Comparison of ENCODE assay signal across 1 cellular context in genomic region chr15:101070502-101071273, GRCh38.
TF ChIP-seq lines count a peak whose summit lies in the region.

No MANE protein-coding gene starts in this region.

TF ChIP-seq in HepG2, 621 proteins besides CTCF, POLR2A, EP300 and RAD21 (continued from another document and continues in another):
- peak; percentile 52; the same call in 1 of the 2 replicates for TF ChIP-seq POLR2AphosphoS5 (IDR thresholded peaks at IDR 0.05; ENCODE audit: low read depth, low read length)
- no peak for TF ChIP-seq ZNF512B (CRISPR knock-in tag; IDR thresholded peaks at IDR 0.05; ENCODE audit: borderline replicate concordance)
- TF ChIP-seq ZMAT3 (CRISPR knock-in tag; conservative IDR thresholded peaks at IDR 0.05), result peak; percentile 38; the same call in 1 of the 2 replicates
- TF ChIP-seq ZKSCAN1 (IDR thresholded peaks at IDR 0.05; ENCODE audit: low read length), result no peak
- TF ChIP-seq PHF5A (CRISPR knock-in tag; IDR thresholded peaks at IDR 0.05; ENCODE audit: low read depth, unreplicated experiment), result peak; percentile 58
- no peak; the same call in 1 of the 2 replicates for TF ChIP-seq MIER2 (CRISPR knock-in tag; IDR thresholded peaks at IDR 0.05)
- peak; percentile 96 for TF ChIP-seq FOXK2 (IDR thresholded peaks at IDR 0.05)
- TF ChIP-seq ZNF646 (CRISPR knock-in tag; IDR thresholded peaks at IDR 0.05), result no peak
- TF ChIP-seq ZBTB44 (CRISPR knock-in tag; IDR thresholded peaks at IDR 0.05), result no peak
- TF ChIP-seq ARHGAP35 (CRISPR knock-in tag; IDR thresholded peaks at IDR 0.05; ENCODE audit: borderline replicate concordance), result no peak
- TF ChIP-seq ZNF407 (CRISPR knock-in tag; IDR thresholded peaks at IDR 0.05; ENCODE audit: not compliant biosample characterization), result no peak
- no peak for TF ChIP-seq SP4 (CRISPR knock-in tag; IDR thresholded peaks at IDR 0.05)
- peak; percentile 12; the same call in 1 of the 2 replicates for TF ChIP-seq KDM1A (CRISPR knock-in tag; IDR thresholded peaks at IDR 0.05)
- no peak for TF ChIP-seq GABPB1 (CRISPR knock-in tag; IDR thresholded peaks at IDR 0.05)
- no peak for TF ChIP-seq AFF4 (CRISPR knock-in tag; IDR thresholded peaks at IDR 0.05)
- no peak for TF ChIP-seq ZNF691 (CRISPR knock-in tag; IDR thresholded peaks at IDR 0.05; ENCODE audit: borderline replicate concordance, low read depth)
- TF ChIP-seq SAP130 (CRISPR knock-in tag; IDR thresholded peaks at IDR 0.05; ENCODE audit: low read depth), result peak; percentile 80
- peak; percentile 99 for TF ChIP-seq FOXJ3 (CRISPR knock-in tag; IDR thresholded peaks at IDR 0.05; ENCODE audit: borderline replicate concordance)
- no peak; the same call in 1 of the 2 replicates for TF ChIP-seq RNF2 (conservative IDR thresholded peaks at IDR 0.05; ENCODE audit: low read depth)
- TF ChIP-seq ZNF230 (CRISPR knock-in tag; IDR thresholded peaks at IDR 0.05), result 0 out of 2 replicates have a peak, but pooled peaks have one; percentile 33
- TF ChIP-seq THAP8 (CRISPR knock-in tag; IDR thresholded peaks at IDR 0.05; ENCODE audit: borderline replicate concordance), result no peak
- TF ChIP-seq PAX8 (CRISPR knock-in tag; IDR thresholded peaks at IDR 0.05; ENCODE audit: borderline replicate concordance), result no peak
- peak; percentile 73 for TF ChIP-seq SALL1 (CRISPR knock-in tag; IDR thresholded peaks at IDR 0.05)
- no peak for TF ChIP-seq GRHL1 (CRISPR knock-in tag; conservative IDR thresholded peaks at IDR 0.05)
- no peak for TF ChIP-seq GTF3A (CRISPR knock-in tag; conservative IDR thresholded peaks at IDR 0.05)
- no peak for TF ChIP-seq HIVEP1 (CRISPR knock-in tag; IDR thresholded peaks at IDR 0.05)
